10 cellular contexts compared by ENCODE assay signal in genomic region chr5:174533771-174534221, GRCh38.
A peak's percentile ranks its signal among the peaks of the same experiment; 100 is the strongest.
DNase-seq lines count a peak whose midpoint lies in the region; ATAC-seq, FAIRE-seq and TF ChIP-seq lines count a peak whose summit lies in the region.
"Had no signal": no experiment of that assay in that cellular context is flagged by ENCODE, and none has a peak within 500 bp of the region (broad histone marks: within the 10 kb centered on the region; RNA-seq: fewer than 3 reads in every experiment).

No MANE protein-coding gene starts in this region.

- 0 out of 2 replicates have a peak, but pooled peaks have one; percentile 3 for TF ChIP-seq RAD21 in HCT116 (IDR thresholded peaks at IDR 0.05; ENCODE audit: low read depth)

- ATAC-seq in HCT116 (peak; percentile 30), HG02678 (IDR thresholded peaks at IDR 0.05; ENCODE audit: unreplicated experiment) (no peak)
- ATAC-seq: naive thymus-derived CD8-positive, alpha-beta T cell had no signal

- BruUV-seq in HCT116 (replicated peaks; lab: Mats Ljungman, UMichigan): no TSS peak

- POLR2A ChIA-PET in HCT116 (lab: Charles Lee): no interaction called here

- no peak for TF ChIP-seq POLR2A in HCT116 (IDR thresholded peaks at IDR 0.05; ENCODE audit: borderline replicate concordance, extremely low read depth, insufficient read depth, insufficient read length)

- FAIRE-seq in small intestine (lab: Jason Lieb, UNC): no peak

- H3K79me2 ChIP-seq in HCT116 (ENCODE audit: insufficient read depth, low read length): no peaks in the 10 kb centered on the region

- H3K27me3 ChIP-seq in HCT116 (ENCODE audit: insufficient read depth, low read length) (no peaks in the 10 kb centered on the region), SJSA1 (replicated peaks) (no peaks in the 10 kb centered on the region), small intestine (ENCODE audit: control insufficient read depth in 2 of 2, insufficient read depth in 2 of 2, low read length in 2 of 2) (no peaks in the 10 kb centered on the region)

- H3K9me3 ChIP-seq in HCT116 (ENCODE audit: control insufficient read depth in 1 of 2, insufficient read depth in 1 of 2, low read depth in 1 of 2, low read length in 2 of 2): no peaks in the 10 kb centered on the region
- H3K9me3 ChIP-seq in SJSA1 (replicated peaks): no peaks in the 10 kb centered on the region
- no peaks in the 10 kb centered on the region for H3K9me3 ChIP-seq in small intestine (ENCODE audit: control insufficient read depth, low read depth)
- H3K9me3 ChIP-seq: esophagus squamous epithelium had no signal

- peak overlapping the region; percentile 80 for H3K4me2 ChIP-seq in HCT116 (ENCODE audit: low read length)

- CTCF ChIA-PET in HCT116 (lab: Charles Lee): no interaction called here

- RAD21 ChIA-PET in HCT116 (lab: Charles Lee; ENCODE audit: low non-redundant PET in 1 of 2, low total read pairs in 2 of 2, uncharacterized antibody in 2 of 2, unreplicated experiment in 2 of 2): no interaction called here

- 19 to 40% (median 20%) methylated on average over 4 of the region's 4 CpGs for WGBS in small intestine, 3 donors

- peak overlapping the region; percentile 9 for H3K9ac ChIP-seq in HCT116 (ENCODE audit: low read length)

- intact Hi-C loops in HCT116 (cut with micrococcal nuclease): loop anchor here (10.0 kb wide), 1 partner anchor 209 kb away; no protein-coding TSS in a partner anchor

- TF ChIP-seq CTCF in HCT116 (IDR thresholded peaks at IDR 0.05 in 2 of 3, conservative IDR thresholded peaks at IDR 0.05 in 1 of 3; ENCODE audit: borderline replicate concordance in 1 of 3, insufficient read depth in 1 of 3, low read depth in 2 of 3, low read length in 2 of 3): no peak

- peak overlapping the region; percentile 81 for H2AFZ ChIP-seq in HCT116 (ENCODE audit: low read depth, low read length, poor library complexity, severe bottlenecking)

- H3K27ac ChIP-seq in HCT116 (ENCODE audit: low read depth, low read length) (peak overlapping the region; percentile 68), SJSA1 (peak overlapping the region; percentile 38), small intestine (ENCODE audit: low read depth in 1 of 2, low read length in 1 of 2) (peak overlapping the region; percentile 47 to 60), substantia nigra (ENCODE audit: low read depth, low read length, poor library complexity, severe bottlenecking) (no peak overlapping the region)

- DNase-seq in HCT116 (ENCODE audit: low read depth, low spot score): peak; percentile 70
- peak; percentile 76 to 85 for DNase-seq in SJSA1 (ENCODE audit: low read depth in 1 of 2, low spot score in 2 of 2)
- DNase-seq in fibroblast of gingiva (ENCODE audit: low read depth): peak; percentile 49
- DNase-seq in small intestine: peak; percentile 83
- DNase-seq in NCI-H446 treated with DMSO at 0.1 percent for 48 hours (lab: John Stamatoyannopoulos, UW): no peak
- no peak for DNase-seq in ecto neural progenitor cell (ENCODE audit: low spot score)
- DNase-seq in substantia nigra (lab: John Stamatoyannopoulos, UW): no peak
- DNase-seq: esophagus squamous epithelium; naive thymus-derived CD8-positive, alpha-beta T cell had no signal

- H3K4me1 ChIP-seq in HCT116 (ENCODE audit: control insufficient read depth in 1 of 2, insufficient read depth in 2 of 2, low read length in 2 of 2): peaks cover 62 to 81% of the 10 kb centered on the region in 2 experiments
- peaks cover 29% of the 10 kb centered on the region for H3K4me1 ChIP-seq in SJSA1 (replicated peaks)
- H3K4me1 ChIP-seq in small intestine (ENCODE audit: control insufficient read depth in 2 of 2, insufficient read depth in 1 of 2, low read depth in 1 of 2, low read length in 1 of 2): peaks cover 6 to 13% of the 10 kb centered on the region in 2 donors

- H3K4me3 ChIP-seq in HCT116 (replicated peaks in 1 of 2; ENCODE audit: low read depth in 1 of 2, low read length in 2 of 2): peak overlapping the region in 1 of 2 experiments; percentile 40; a peak in 3 of 4 replicates
- no peak overlapping the region for H3K4me3 ChIP-seq in SJSA1
- H3K4me3 ChIP-seq in small intestine (ENCODE audit: low read depth in 1 of 2, low read length in 2 of 2): no peak overlapping the region
- H3K4me3 ChIP-seq: esophagus squamous epithelium had no signal

- H3K9me2 ChIP-seq in HCT116 (ENCODE audit: insufficient read depth): no peaks in the 10 kb centered on the region

- H3K36me3 ChIP-seq in HCT116 (ENCODE audit: control insufficient read depth in 1 of 2, insufficient read depth in 2 of 2, low read length in 2 of 2) (no peaks in the 10 kb centered on the region), SJSA1 (no peaks in the 10 kb centered on the region), small intestine (ENCODE audit: control insufficient read depth in 2 of 2, insufficient read depth in 2 of 2, low read length in 2 of 2) (no peaks in the 10 kb centered on the region)
- H3K36me3 ChIP-seq: esophagus squamous epithelium had no signal

- H4K20me1 ChIP-seq in HCT116 (ENCODE audit: insufficient read depth): no peaks in the 10 kb centered on the region

TF ChIP-seq in HCT116, 20 proteins besides CTCF, POLR2A, EP300 and RAD21:
- TF ChIP-seq SP1 (IDR thresholded peaks at IDR 0.05; ENCODE audit: low read depth): peak; percentile 72
- no peak for TF ChIP-seq POLR2AphosphoS5 (IDR thresholded peaks at IDR 0.05; ENCODE audit: low read depth, low read length)
- TF ChIP-seq MAX (IDR thresholded peaks at IDR 0.05): 0 out of 2 replicates have a peak, but pooled peaks have one; percentile 19
- TF ChIP-seq SRF (IDR thresholded peaks at IDR 0.05; ENCODE audit: low read depth): peak; percentile 53
- peak; percentile 92 for TF ChIP-seq FOSL1 (IDR thresholded peaks at IDR 0.05; ENCODE audit: low read depth)
- TF ChIP-seq EZH2phosphoT487 (IDR thresholded peaks at IDR 0.05; ENCODE audit: borderline replicate concordance): no peak
- TF ChIP-seq CEBPB (IDR thresholded peaks at IDR 0.05; ENCODE audit: low read depth): peak; percentile 38
- TF ChIP-seq JUND (IDR thresholded peaks at IDR 0.05): peak; percentile 75
- TF ChIP-seq ATF3 (IDR thresholded peaks at IDR 0.05): peak; percentile 24; the same call in 1 of the 2 replicates

Comparison
In these comparisons a context has a peak if more than half of its experiments do, and no peak if none do; other contexts are left out.
1. DNase-seq: peak in HCT116 (single experiment), SJSA1 (2 of 2), fibroblast of gingiva (single experiment) and small intestine (single experiment); none in NCI-H446 treated with DMSO at 0.1 percent for 48 hours (single experiment), ecto neural progenitor cell (single experiment) and substantia nigra (0 of 49).